1 cellular context compared by ENCODE assay signal in the genomic region with DNA sequence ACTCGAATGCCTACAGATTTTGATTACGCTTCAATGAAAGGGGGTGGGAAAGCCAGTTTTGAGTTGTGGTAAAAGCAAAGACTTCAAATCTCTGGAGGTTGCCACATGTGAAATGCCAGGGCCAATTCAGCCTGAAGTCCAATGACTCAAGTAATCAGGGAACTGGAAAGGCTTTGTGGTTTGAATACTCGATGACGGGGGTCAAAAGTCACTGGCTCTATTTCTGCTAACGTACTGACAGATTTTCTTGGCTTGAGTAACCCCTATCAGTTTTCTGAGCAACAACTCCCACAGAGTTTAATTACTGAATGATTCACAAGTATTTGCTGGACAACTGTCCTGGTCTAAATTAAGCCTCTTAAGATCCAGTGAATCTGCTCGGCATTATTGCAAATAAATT.
TF ChIP-seq lines count a peak whose summit lies in the region.

No MANE protein-coding gene starts in this region.

TF ChIP-seq in GM23338, 12 proteins besides CTCF, POLR2A, EP300 and RAD21 (continued from another document):
- TF ChIP-seq, protein P1, sequence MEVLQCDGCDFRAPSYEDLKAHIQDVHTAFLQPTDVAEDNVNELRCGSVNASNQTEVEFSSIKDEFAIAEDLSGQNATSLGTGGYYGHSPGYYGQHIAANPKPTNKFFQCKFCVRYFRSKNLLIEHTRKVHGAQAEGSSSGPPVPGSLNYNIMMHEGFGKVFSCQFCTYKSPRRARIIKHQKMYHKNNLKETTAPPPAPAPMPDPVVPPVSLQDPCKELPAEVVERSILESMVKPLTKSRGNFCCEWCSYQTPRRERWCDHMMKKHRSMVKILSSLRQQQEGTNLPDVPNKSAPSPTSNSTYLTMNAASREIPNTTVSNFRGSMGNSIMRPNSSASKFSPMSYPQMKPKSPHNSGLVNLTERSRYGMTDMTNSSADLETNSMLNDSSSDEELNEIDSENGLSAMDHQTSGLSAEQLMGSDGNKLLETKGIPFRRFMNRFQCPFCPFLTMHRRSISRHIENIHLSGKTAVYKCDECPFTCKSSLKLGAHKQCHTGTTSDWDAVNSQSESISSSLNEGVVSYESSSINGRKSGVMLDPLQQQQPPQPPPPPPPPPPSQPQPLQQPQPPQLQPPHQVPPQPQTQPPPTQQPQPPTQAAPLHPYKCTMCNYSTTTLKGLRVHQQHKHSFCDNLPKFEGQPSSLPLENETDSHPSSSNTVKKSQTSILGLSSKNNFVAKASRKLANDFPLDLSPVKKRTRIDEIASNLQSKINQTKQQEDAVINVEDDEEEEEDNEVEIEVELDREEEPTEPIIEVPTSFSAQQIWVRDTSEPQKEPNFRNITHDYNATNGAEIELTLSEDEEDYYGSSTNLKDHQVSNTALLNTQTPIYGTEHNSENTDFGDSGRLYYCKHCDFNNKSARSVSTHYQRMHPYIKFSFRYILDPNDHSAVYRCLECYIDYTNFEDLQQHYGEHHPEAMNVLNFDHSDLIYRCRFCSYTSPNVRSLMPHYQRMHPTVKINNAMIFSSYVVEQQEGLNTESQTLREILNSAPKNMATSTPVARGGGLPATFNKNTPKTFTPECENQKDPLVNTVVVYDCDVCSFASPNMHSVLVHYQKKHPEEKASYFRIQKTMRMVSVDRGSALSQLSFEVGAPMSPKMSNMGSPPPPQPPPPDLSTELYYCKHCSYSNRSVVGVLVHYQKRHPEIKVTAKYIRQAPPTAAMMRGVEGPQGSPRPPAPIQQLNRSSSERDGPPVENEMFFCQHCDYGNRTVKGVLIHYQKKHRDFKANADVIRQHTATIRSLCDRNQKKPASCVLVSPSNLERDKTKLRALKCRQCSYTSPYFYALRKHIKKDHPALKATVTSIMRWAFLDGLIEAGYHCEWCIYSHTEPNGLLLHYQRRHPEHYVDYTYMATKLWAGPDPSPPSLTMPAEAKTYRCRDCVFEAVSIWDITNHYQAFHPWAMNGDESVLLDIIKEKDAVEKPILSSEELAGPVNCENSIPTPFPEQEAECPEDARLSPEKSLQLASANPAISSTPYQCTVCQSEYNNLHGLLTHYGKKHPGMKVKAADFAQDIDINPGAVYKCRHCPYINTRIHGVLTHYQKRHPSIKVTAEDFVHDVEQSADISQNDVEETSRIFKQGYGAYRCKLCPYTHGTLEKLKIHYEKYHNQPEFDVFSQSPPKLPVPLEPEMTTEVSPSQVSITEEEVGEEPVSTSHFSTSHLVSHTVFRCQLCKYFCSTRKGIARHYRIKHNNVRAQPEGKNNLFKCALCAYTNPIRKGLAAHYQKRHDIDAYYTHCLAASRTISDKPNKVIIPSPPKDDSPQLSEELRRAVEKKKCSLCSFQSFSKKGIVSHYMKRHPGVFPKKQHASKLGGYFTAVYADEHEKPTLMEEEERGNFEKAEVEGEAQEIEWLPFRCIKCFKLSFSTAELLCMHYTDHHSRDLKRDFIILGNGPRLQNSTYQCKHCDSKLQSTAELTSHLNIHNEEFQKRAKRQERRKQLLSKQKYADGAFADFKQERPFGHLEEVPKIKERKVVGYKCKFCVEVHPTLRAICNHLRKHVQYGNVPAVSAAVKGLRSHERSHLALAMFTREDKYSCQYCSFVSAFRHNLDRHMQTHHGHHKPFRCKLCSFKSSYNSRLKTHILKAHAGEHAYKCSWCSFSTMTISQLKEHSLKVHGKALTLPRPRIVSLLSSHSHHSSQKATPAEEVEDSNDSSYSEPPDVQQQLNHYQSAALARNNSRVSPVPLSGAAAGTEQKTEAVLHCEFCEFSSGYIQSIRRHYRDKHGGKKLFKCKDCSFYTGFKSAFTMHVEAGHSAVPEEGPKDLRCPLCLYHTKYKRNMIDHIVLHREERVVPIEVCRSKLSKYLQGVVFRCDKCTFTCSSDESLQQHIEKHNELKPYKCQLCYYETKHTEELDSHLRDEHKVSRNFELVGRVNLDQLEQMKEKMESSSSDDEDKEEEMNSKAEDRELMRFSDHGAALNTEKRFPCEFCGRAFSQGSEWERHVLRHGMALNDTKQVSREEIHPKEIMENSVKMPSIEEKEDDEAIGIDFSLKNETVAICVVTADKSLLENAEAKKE (CRISPR knock-in tag; IDR thresholded peaks at IDR 0.05) = no peak
- TF ChIP-seq ZNF114 (CRISPR knock-in tag; IDR thresholded peaks at IDR 0.05) = no peak
- no peak for TF ChIP-seq JUNB (IDR thresholded peaks at IDR 0.05; ENCODE audit: unreplicated experiment)
- TF ChIP-seq, protein P2, sequence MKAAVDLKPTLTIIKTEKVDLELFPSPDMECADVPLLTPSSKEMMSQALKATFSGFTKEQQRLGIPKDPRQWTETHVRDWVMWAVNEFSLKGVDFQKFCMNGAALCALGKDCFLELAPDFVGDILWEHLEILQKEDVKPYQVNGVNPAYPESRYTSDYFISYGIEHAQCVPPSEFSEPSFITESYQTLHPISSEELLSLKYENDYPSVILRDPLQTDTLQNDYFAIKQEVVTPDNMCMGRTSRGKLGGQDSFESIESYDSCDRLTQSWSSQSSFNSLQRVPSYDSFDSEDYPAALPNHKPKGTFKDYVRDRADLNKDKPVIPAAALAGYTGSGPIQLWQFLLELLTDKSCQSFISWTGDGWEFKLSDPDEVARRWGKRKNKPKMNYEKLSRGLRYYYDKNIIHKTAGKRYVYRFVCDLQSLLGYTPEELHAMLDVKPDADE (IDR thresholded peaks at IDR 0.05) = no peak
- TF ChIP-seq NANOG (IDR thresholded peaks at IDR 0.05; ENCODE audit: borderline replicate concordance) = no peak
